In the genomic region with DNA sequence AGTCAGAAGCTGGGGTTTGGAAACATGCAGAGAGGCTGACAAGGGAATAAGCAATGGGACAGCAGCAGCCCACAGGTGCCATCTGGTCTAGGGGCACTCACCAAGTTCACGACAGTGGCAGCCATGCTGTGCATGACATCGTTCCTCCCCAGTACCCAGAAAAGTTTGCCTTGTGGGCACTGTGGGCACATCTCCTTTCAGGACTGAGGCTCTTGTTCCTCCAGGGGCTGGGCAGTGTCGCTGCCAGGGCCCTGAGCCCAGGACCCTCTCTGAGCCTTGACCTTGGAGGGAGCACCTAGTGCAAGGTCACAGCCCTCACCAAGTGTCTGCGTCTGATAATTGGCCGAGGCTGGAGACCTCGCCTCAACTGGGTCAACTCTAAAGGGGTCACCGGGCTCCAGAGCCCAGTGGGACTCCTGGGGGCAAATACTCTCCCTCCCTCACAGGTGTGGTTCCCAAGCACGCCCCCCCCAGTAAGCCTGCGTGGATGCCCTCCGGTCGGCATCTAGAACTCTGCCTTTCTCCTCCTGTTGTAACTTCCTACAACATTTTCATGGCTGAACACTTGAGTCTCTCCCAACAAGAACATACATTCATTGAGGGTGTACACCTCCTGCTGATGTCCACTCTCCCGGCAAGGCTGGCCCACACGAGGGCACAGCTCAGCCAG, we compare ENCODE assay signal across 28 cellular contexts. TPM values are rescaled to one million over a fixed set of nuclear protein-coding genes. Genes with fewer than 3 reads are reported as not detected.
DNase-seq lines count a peak whose midpoint lies in the region; ATAC-seq and TF ChIP-seq lines count a peak whose summit lies in the region.
"Had no signal": no experiment of that assay in that cellular context is flagged by ENCODE, and none has a peak within 500 bp of the region (broad histone marks: within the 10 kb centered on the region; RNA-seq: fewer than 3 reads in every experiment).

No MANE protein-coding gene starts in this region.

- CTCF ChIA-PET in HEK293T (lab: Yijun Ruan, JAX), result interaction anchor here (0.8 to 0.9 kb wide), 2 partner anchors 16 to 90 kb away, joined by 3 to 5 read pairs; partner anchors contain the start of gene ANKRD39

- WGBS in heart left ventricle, 4 donors, result 87 to 93% (median 92%) methylated on average over 9 to 13 of the region's 13 CpGs

- H3K27me3 ChIP-seq in heart left ventricle, result no peaks in the 10 kb centered on the region
- H3K27me3 ChIP-seq in lower lobe of right lung (ENCODE audit: low read depth), result peaks cover 3% of the 10 kb centered on the region
- H3K27me3 ChIP-seq in SJCRH30, result peaks cover 10% of the 10 kb centered on the region; the same call in 1 of the 2 replicates

- ATAC-seq in Right ventricle myocardium superior (ENCODE audit: poor library complexity), result no peak
- ATAC-seq in heart left ventricle, result no peak
- no peak for ATAC-seq in lower lobe of right lung
- ATAC-seq: HCT116 had no signal

- intact Hi-C loops in Right ventricle myocardium superior (cut with DNase I) (no loop called here), heart left ventricle (cut with DNase I) (loop anchor here in 1 of 10 donors (2.0 kb wide), 1 partner anchor 20 kb away; no protein-coding TSS in a partner anchor), lower lobe of right lung (cut with DNase I) (no loop called here)

- peak; percentile 13 for DNase-seq in Right ventricle myocardium superior
- DNase-seq in heart left ventricle, result no peak
- peak; percentile 17 for DNase-seq in lower lobe of right lung
- DNase-seq in retina, result peak; percentile 39
- no peak for DNase-seq in NCI-H187 treated with DMSO at 0.1 percent for 48 hours (lab: John Stamatoyannopoulos, UW)
- no peak for DNase-seq in CD1c-positive myeloid dendritic cell (ENCODE audit: extremely low spot score)
- no peak for DNase-seq in HEK293T (ENCODE audit: extremely low spot score)
- no peak for DNase-seq in SJCRH30
- DNase-seq: CD4-positive, alpha-beta memory T cell; COR-L47; DMS79 treated with DMSO at 0.1 percent for 48 hours; GF-D8; IMR-90; MM.1S; NCI-H1048; NCI-H1417; NCI-H1694; NCI-H2081; NCI-H2227 treated with DMSO at 0.1 percent for 48 hours; NCI-H526 treated with DMSO at 0.1 percent for 48 hours; RPMI8226; SHP77 had no signal

- POLR2A ChIA-PET in HEK293T (lab: Yijun Ruan, JAX), result interaction anchor here (2.3 to 2.9 kb wide), 2 partner anchors 80 to 91 kb away, joined by 6 to 26 read pairs; partner anchors contain the start of gene ANKRD39

- H3K4me1 ChIP-seq in heart left ventricle, result peaks cover 0 to 28% (median 14%) of the 10 kb centered on the region in 12 donors
- peaks cover 23% of the 10 kb centered on the region for H3K4me1 ChIP-seq in lower lobe of right lung
- peaks cover 6% of the 10 kb centered on the region; the same call in 1 of the 2 replicates for H3K4me1 ChIP-seq in SJCRH30

- H3K4me3 ChIP-seq in heart left ventricle, result no peak overlapping the region
- H3K4me3 ChIP-seq in lower lobe of right lung, result no peak overlapping the region
- no peak overlapping the region for H3K4me3 ChIP-seq in SJCRH30
- H3K4me3 ChIP-seq: BLaER1 treated with 17β-estradiol and CSF1 and Interleukin-3, amounts not matched to agents 10 nM and 100 nM had no signal

- TF ChIP-seq POLR2A in heart left ventricle (IDR thresholded peaks at IDR 0.05), result no peak

- TF ChIP-seq CTCF in heart left ventricle (IDR thresholded peaks at IDR 0.05) (no peak), lower lobe of right lung (IDR thresholded peaks at IDR 0.05) (no peak)

- no peaks in the 10 kb centered on the region for H3K36me3 ChIP-seq in heart left ventricle
- H3K36me3 ChIP-seq in lower lobe of right lung, result no peaks in the 10 kb centered on the region
- H3K36me3 ChIP-seq in SJCRH30, result no peaks in the 10 kb centered on the region
- H3K36me3 ChIP-seq: BLaER1 treated with 17β-estradiol and CSF1 and Interleukin-3, amounts not matched to agents 10 nM and 100 nM had no signal

- H3K9me3 ChIP-seq in heart left ventricle (peaks cover 0 to under 1% (median 0%) of the 10 kb centered on the region in 12 donors), lower lobe of right lung (no peaks in the 10 kb centered on the region), SJCRH30 (replicated peaks) (no peaks in the 10 kb centered on the region)

- H3K27ac ChIP-seq in heart left ventricle (no peak overlapping the region), lower lobe of right lung (no peak overlapping the region), SJCRH30 (no peak overlapping the region)
- H3K27ac ChIP-seq: BLaER1 treated with 17β-estradiol and CSF1 and Interleukin-3, amounts not matched to agents 10 nM and 100 nM; KMS-11 had no signal

TF ChIP-seq in HEK293T, 16 proteins besides CTCF, POLR2A, EP300 and RAD21:
- TF ChIP-seq HDGF (IDR thresholded peaks at IDR 0.05; ENCODE audit: borderline replicate concordance) (no peak), NFRKB (IDR thresholded peaks at IDR 0.05) (no peak), CTBP1 (IDR thresholded peaks at IDR 0.05; ENCODE audit: borderline replicate concordance) (no peak), SUZ12 (IDR thresholded peaks at IDR 0.05) (no peak), SP1 (IDR thresholded peaks at IDR 0.05) (no peak), LEF1 (IDR thresholded peaks at IDR 0.05; ENCODE audit: borderline replicate concordance) (no peak), TARDBP (IDR thresholded peaks at IDR 0.05) (no peak)
- TF ChIP-seq, protein P1, sequence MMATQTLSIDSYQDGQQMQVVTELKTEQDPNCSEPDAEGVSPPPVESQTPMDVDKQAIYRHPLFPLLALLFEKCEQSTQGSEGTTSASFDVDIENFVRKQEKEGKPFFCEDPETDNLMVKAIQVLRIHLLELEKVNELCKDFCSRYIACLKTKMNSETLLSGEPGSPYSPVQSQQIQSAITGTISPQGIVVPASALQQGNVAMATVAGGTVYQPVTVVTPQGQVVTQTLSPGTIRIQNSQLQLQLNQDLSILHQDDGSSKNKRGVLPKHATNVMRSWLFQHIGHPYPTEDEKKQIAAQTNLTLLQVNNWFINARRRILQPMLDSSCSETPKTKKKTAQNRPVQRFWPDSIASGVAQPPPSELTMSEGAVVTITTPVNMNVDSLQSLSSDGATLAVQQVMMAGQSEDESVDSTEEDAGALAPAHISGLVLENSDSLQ (IDR thresholded peaks at IDR 0.05), result no peak
TF ChIP-seq in HEK293T: peak in this region for 0.

RNA-seq across cellular contexts. Expression of gene FAM178B, which starts 37.8 kb away (rescaled TPM):
- total RNA-seq in Right ventricle myocardium superior (1.2 TPM), heart left ventricle (under 1 TPM in 4 of 9 donors, not detected in 5; 0.26 to 0.71 (median 0.50) TPM), lower lobe of right lung (0.38 TPM)
- polyA plus RNA-seq in heart left ventricle, result under 1 TPM; 0.14 to 0.50 TPM
- total RNA-seq in SJCRH30 (2014; rRNA removed; shearing (Covaris generic)), result 1.4 and 2.0 TPM in 2 replicates
- total RNA-seq: A172, H4, IMR-90, NCI-H460 had no signal
- polyA plus RNA-seq: CD4-positive, alpha-beta memory T cell; IMR-90 had no signal

Comparison
In these comparisons a context has a peak if more than half of its experiments do, and no peak if none do; other contexts are left out.
1. DNase-seq: peak in Right ventricle myocardium superior (single experiment), lower lobe of right lung (single experiment) and retina (single experiment); none in heart left ventricle (0 of 5), NCI-H187 treated with DMSO at 0.1 percent for 48 hours (single experiment), CD1c-positive myeloid dendritic cell (single experiment), HEK293T (single experiment) and SJCRH30 (0 of 2).